8 cellular contexts compared by ENCODE assay signal in the genomic region with DNA sequence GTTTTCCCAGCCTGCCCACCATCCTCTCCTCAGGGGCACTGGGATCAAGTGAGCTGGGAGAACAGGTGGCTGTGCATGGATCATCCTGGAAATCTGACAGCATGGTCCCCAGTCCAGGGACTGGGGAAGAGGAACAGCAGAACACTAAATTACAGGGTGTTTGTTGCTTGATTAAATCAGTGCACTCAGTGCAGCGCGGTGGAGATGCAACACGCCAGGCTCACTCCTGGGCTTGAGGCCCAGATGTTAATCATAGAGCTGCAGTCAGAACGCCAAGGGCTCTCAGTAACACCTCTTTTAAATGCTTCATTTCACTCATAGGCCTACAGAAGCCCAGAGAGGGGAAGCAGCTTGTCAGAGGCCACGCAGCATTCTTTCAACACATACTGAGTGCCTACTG. TPM values are rescaled to one million over a fixed set of nuclear protein-coding genes. Genes with fewer than 3 reads are reported as not detected.
DNase-seq lines count a peak whose midpoint lies in the region; ATAC-seq and TF ChIP-seq lines count a peak whose summit lies in the region.
"Had no signal": no experiment of that assay in that cellular context is flagged by ENCODE, and none has a peak within 500 bp of the region (broad histone marks: within the 10 kb centered on the region; RNA-seq: fewer than 3 reads in every experiment).

No MANE protein-coding gene starts in this region.

- H3K4me3 ChIP-seq in stomach = no peak overlapping the region

- H3K27ac Mint-ChIP-seq in activated CD8-positive, alpha-beta T cell treated with anti-CD3 and anti-CD28 coated beads, Interleukin-2, amount 10 ng/mL, durations not matched to agents 7 days and 5 days = no peak overlapping the region
- H3K27ac Mint-ChIP-seq: stimulated activated naive B cell treated with anti-CD40 and anti-IgM and Interleukin-4, amounts not matched to agents 10 μg/mL and 1 μg/mL and 100 μg/mL, for 72 hours had no signal

- no peak overlapping the region for H3K4me3 Mint-ChIP-seq in activated CD8-positive, alpha-beta T cell treated with anti-CD3 and anti-CD28 coated beads, Interleukin-2, amount 10 ng/mL, durations not matched to agents 7 days and 5 days
- H3K4me3 Mint-ChIP-seq: stimulated activated naive B cell treated with anti-CD40 and anti-IgM and Interleukin-4, amounts not matched to agents 10 μg/mL and 1 μg/mL and 100 μg/mL, for 72 hours had no signal

- no peaks in the 10 kb centered on the region for H3K9me3 ChIP-seq in stomach

- no peaks in the 10 kb centered on the region for H3K27me3 ChIP-seq in stomach

- peak; percentile 15 to 68 for DNase-seq in NCI-H2081 (lab: John Stamatoyannopoulos, UW)
- peak in 21 of 61 donors; percentile 1 to 63 (median 15) for DNase-seq in caudate nucleus (lab: John Stamatoyannopoulos, UW)
- DNase-seq in iris pigment epithelial cell (ENCODE audit: low read depth) = peak; percentile 68
- no peak for DNase-seq in stomach
- no peak for DNase-seq in activated CD8-positive, alpha-beta T cell treated with anti-CD3 and anti-CD28 coated beads, Interleukin-2, amount 10 ng/mL, durations not matched to agents 7 days and 5 days
- DNase-seq in SW480 (ENCODE audit: low spot score) = no peak
- DNase-seq: stimulated activated naive B cell treated with anti-CD40 and anti-IgM and Interleukin-4, amounts not matched to agents 10 μg/mL and 1 μg/mL and 100 μg/mL, for 72 hours had no signal

- H3K27ac ChIP-seq in caudate nucleus (ENCODE audit: low read depth, low read length) (peak overlapping the region; percentile 46), stomach (peak overlapping the region in 3 of 5 donors; percentile 8 to 66 (median 56))

- H3K4me1 ChIP-seq in stomach = peaks cover 12 to 23% (median 19%) of the 10 kb centered on the region in 4 donors

- POLR2A ChIA-PET in activated CD8-positive, alpha-beta T cell treated with anti-CD3 and anti-CD28 coated beads, Interleukin-2, amount 10 ng/mL, durations not matched to agents 7 days and 5 days (lab: Charles Lee) = no interaction called here

- no peak for TF ChIP-seq CTCF in stomach (IDR thresholded peaks at IDR 0.05)

- peaks cover 2% of the 10 kb centered on the region for H3K4me1 Mint-ChIP-seq in activated CD8-positive, alpha-beta T cell treated with anti-CD3 and anti-CD28 coated beads, Interleukin-2, amount 10 ng/mL, durations not matched to agents 7 days and 5 days (ENCODE audit: low read depth)
- H3K4me1 Mint-ChIP-seq: stimulated activated naive B cell treated with anti-CD40 and anti-IgM and Interleukin-4, amounts not matched to agents 10 μg/mL and 1 μg/mL and 100 μg/mL, for 72 hours had no signal

- WGBS in stomach, 5 donors = 37 to 63% (median 49%) methylated on average over 5 of the region's 5 CpGs

- no peak for TF ChIP-seq EP300 in stomach (IDR thresholded peaks at IDR 0.05)

- H3K27me3 Mint-ChIP-seq in activated CD8-positive, alpha-beta T cell treated with anti-CD3 and anti-CD28 coated beads, Interleukin-2, amount 10 ng/mL, durations not matched to agents 7 days and 5 days (ENCODE audit: low read depth) = no peaks in the 10 kb centered on the region
- H3K27me3 Mint-ChIP-seq: stimulated activated naive B cell treated with anti-CD40 and anti-IgM and Interleukin-4, amounts not matched to agents 10 μg/mL and 1 μg/mL and 100 μg/mL, for 72 hours had no signal

- intact Hi-C loops in stomach (cut with DNase I; ENCODE audit: low total_unique reads) = no loop called here

- no peaks in the 10 kb centered on the region for H3K36me3 ChIP-seq in stomach

- ATAC-seq in activated CD8-positive, alpha-beta T cell treated with anti-CD3 and anti-CD28 coated beads, Interleukin-2, amount 10 ng/mL, durations not matched to agents 7 days and 5 days = no peak
- ATAC-seq in GM19035 (IDR thresholded peaks at IDR 0.05; ENCODE audit: unreplicated experiment) = no peak
- ATAC-seq: stimulated activated naive B cell treated with anti-CD40 and anti-IgM and Interleukin-4, amounts not matched to agents 10 μg/mL and 1 μg/mL and 100 μg/mL, for 72 hours had no signal

- H3K9me3 Mint-ChIP-seq in activated CD8-positive, alpha-beta T cell treated with anti-CD3 and anti-CD28 coated beads, Interleukin-2, amount 10 ng/mL, durations not matched to agents 7 days and 5 days (ENCODE audit: insufficient read depth) = no peaks in the 10 kb centered on the region
- H3K9me3 Mint-ChIP-seq: stimulated activated naive B cell treated with anti-CD40 and anti-IgM and Interleukin-4, amounts not matched to agents 10 μg/mL and 1 μg/mL and 100 μg/mL, for 72 hours had no signal

- no peak for TF ChIP-seq POLR2A in stomach (IDR thresholded peaks at IDR 0.05)

- no peaks in the 10 kb centered on the region for H3K36me3 Mint-ChIP-seq in activated CD8-positive, alpha-beta T cell treated with anti-CD3 and anti-CD28 coated beads, Interleukin-2, amount 10 ng/mL, durations not matched to agents 7 days and 5 days (ENCODE audit: low read depth)
- H3K36me3 Mint-ChIP-seq: stimulated activated naive B cell treated with anti-CD40 and anti-IgM and Interleukin-4, amounts not matched to agents 10 μg/mL and 1 μg/mL and 100 μg/mL, for 72 hours had no signal

- CTCF ChIA-PET in activated CD8-positive, alpha-beta T cell treated with anti-CD3 and anti-CD28 coated beads, Interleukin-2, amount 10 ng/mL, durations not matched to agents 7 days and 5 days (lab: Charles Lee) = no interaction called here

RNA-seq across cellular contexts. Expression of gene LARP1, which starts 14.2 kb away (rescaled TPM):
- total RNA-seq in stomach = 100 to 1,000 TPM in 4 of 5 donors, 10 to 100 TPM in 1; 54.5 to 211 (median 180) TPM
- 10 to 100 TPM; 15.0 to 19.4 (median 19.2) TPM for polyA plus RNA-seq in stomach
- 100 to 1,000 TPM; 201 to 208 TPM for total RNA-seq in activated CD8-positive, alpha-beta T cell treated with anti-CD3 and anti-CD28 coated beads, Interleukin-2, amount 10 ng/mL, durations not matched to agents 7 days and 5 days

Comparison
In these comparisons a context has a peak if more than half of its experiments do, and no peak if none do; other contexts are left out.
1. DNase-seq: peak in NCI-H2081 (2 of 2) and iris pigment epithelial cell (single experiment); none in stomach (single experiment), activated CD8-positive, alpha-beta T cell treated with anti-CD3 and anti-CD28 coated beads, Interleukin-2, amount 10 ng/mL, durations not matched to agents 7 days and 5 days (single experiment) and SW480 (single experiment).